Comparison of ENCODE assay signal across 1 cellular context in the genomic region with DNA sequence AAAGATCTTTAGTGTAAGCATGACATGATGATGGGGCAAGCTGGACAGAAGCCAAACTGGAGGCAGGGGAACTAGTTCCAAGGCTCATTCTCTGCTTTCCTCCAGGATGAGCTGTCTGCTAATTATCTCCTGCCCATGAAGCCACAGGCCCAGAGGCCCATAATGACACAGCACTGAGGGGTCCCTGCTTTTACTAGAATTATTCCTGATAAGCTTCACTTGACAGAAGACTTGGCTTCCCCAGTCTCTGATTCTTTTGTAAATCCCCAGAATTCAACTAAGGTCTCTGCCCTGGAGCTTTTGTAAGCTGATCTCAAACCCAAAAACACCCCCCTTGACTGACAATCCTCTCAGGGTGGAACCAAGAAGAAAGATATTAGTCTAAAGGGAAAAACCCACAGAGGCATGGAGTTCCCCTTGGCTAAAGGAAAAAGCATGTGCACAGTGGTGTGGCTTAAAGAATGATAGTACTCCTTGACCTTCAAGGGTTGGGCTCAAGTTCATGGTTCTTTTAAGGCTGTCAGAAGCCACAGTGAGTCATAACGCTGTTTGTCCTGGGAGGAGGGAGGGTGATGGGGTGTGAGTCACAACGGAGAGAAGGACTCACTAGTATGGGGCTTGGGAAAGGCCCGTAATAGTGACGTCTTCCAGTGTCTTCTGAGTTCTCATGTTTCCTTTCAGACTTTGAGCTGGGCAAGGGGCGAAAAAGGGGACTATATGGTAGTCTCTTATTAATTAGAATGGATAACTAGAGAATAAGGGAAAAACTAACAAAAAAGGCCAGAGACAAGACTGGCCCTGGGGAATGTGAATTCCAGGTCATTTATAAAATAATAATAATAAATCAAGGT.
TF ChIP-seq lines count a peak whose summit lies in the region.

No MANE protein-coding gene starts in this region.

TF ChIP-seq in GM12878, 131 proteins besides CTCF, POLR2A, EP300 and RAD21 (continued from another document):
- TF ChIP-seq, protein P1, sequence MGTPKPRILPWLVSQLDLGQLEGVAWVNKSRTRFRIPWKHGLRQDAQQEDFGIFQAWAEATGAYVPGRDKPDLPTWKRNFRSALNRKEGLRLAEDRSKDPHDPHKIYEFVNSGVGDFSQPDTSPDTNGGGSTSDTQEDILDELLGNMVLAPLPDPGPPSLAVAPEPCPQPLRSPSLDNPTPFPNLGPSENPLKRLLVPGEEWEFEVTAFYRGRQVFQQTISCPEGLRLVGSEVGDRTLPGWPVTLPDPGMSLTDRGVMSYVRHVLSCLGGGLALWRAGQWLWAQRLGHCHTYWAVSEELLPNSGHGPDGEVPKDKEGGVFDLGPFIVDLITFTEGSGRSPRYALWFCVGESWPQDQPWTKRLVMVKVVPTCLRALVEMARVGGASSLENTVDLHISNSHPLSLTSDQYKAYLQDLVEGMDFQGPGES (IDR thresholded peaks at IDR 0.05) = no peak
- TF ChIP-seq RB1 (IDR thresholded peaks at IDR 0.05; ENCODE audit: borderline replicate concordance) (no peak), HCFC1 (IDR thresholded peaks at IDR 0.05; ENCODE audit: low read length) (0 out of 2 replicates have a peak, but pooled peaks have one; percentile 27), YY1 (IDR thresholded peaks at IDR 0.05; ENCODE audit: low read depth, low read length) (peak; percentile 58), IKZF1 (conservative IDR thresholded peaks at IDR 0.05) (peak; percentile 97), HDAC2 (IDR thresholded peaks at IDR 0.05) (no peak)
- TF ChIP-seq, protein P2, sequence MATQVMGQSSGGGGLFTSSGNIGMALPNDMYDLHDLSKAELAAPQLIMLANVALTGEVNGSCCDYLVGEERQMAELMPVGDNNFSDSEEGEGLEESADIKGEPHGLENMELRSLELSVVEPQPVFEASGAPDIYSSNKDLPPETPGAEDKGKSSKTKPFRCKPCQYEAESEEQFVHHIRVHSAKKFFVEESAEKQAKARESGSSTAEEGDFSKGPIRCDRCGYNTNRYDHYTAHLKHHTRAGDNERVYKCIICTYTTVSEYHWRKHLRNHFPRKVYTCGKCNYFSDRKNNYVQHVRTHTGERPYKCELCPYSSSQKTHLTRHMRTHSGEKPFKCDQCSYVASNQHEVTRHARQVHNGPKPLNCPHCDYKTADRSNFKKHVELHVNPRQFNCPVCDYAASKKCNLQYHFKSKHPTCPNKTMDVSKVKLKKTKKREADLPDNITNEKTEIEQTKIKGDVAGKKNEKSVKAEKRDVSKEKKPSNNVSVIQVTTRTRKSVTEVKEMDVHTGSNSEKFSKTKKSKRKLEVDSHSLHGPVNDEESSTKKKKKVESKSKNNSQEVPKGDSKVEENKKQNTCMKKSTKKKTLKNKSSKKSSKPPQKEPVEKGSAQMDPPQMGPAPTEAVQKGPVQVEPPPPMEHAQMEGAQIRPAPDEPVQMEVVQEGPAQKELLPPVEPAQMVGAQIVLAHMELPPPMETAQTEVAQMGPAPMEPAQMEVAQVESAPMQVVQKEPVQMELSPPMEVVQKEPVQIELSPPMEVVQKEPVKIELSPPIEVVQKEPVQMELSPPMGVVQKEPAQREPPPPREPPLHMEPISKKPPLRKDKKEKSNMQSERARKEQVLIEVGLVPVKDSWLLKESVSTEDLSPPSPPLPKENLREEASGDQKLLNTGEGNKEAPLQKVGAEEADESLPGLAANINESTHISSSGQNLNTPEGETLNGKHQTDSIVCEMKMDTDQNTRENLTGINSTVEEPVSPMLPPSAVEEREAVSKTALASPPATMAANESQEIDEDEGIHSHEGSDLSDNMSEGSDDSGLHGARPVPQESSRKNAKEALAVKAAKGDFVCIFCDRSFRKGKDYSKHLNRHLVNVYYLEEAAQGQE (IDR thresholded peaks at IDR 0.05; ENCODE audit: low read depth, low read length) = no peak
- TF ChIP-seq, protein P3, sequence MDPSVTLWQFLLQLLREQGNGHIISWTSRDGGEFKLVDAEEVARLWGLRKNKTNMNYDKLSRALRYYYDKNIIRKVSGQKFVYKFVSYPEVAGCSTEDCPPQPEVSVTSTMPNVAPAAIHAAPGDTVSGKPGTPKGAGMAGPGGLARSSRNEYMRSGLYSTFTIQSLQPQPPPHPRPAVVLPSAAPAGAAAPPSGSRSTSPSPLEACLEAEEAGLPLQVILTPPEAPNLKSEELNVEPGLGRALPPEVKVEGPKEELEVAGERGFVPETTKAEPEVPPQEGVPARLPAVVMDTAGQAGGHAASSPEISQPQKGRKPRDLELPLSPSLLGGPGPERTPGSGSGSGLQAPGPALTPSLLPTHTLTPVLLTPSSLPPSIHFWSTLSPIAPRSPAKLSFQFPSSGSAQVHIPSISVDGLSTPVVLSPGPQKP (IDR thresholded peaks at IDR 0.05; ENCODE audit: low read depth, low read length) = no peak
- TF ChIP-seq, protein P4, sequence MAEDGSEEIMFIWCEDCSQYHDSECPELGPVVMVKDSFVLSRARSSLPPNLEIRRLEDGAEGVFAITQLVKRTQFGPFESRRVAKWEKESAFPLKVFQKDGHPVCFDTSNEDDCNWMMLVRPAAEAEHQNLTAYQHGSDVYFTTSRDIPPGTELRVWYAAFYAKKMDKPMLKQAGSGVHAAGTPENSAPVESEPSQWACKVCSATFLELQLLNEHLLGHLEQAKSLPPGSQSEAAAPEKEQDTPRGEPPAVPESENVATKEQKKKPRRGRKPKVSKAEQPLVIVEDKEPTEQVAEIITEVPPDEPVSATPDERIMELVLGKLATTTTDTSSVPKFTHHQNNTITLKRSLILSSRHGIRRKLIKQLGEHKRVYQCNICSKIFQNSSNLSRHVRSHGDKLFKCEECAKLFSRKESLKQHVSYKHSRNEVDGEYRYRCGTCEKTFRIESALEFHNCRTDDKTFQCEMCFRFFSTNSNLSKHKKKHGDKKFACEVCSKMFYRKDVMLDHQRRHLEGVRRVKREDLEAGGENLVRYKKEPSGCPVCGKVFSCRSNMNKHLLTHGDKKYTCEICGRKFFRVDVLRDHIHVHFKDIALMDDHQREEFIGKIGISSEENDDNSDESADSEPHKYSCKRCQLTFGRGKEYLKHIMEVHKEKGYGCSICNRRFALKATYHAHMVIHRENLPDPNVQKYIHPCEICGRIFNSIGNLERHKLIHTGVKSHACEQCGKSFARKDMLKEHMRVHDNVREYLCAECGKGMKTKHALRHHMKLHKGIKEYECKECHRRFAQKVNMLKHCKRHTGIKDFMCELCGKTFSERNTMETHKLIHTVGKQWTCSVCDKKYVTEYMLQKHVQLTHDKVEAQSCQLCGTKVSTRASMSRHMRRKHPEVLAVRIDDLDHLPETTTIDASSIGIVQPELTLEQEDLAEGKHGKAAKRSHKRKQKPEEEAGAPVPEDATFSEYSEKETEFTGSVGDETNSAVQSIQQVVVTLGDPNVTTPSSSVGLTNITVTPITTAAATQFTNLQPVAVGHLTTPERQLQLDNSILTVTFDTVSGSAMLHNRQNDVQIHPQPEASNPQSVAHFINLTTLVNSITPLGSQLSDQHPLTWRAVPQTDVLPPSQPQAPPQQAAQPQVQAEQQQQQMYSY (CRISPR knock-in tag; IDR thresholded peaks at IDR 0.05) = no peak
- TF ChIP-seq, protein P5, sequence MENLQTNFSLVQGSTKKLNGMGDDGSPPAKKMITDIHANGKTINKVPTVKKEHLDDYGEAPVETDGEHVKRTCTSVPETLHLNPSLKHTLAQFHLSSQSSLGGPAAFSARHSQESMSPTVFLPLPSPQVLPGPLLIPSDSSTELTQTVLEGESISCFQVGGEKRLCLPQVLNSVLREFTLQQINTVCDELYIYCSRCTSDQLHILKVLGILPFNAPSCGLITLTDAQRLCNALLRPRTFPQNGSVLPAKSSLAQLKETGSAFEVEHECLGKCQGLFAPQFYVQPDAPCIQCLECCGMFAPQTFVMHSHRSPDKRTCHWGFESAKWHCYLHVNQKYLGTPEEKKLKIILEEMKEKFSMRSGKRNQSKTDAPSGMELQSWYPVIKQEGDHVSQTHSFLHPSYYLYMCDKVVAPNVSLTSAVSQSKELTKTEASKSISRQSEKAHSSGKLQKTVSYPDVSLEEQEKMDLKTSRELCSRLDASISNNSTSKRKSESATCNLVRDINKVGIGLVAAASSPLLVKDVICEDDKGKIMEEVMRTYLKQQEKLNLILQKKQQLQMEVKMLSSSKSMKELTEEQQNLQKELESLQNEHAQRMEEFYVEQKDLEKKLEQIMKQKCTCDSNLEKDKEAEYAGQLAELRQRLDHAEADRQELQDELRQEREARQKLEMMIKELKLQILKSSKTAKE (IDR thresholded peaks at IDR 0.05; ENCODE audit: low read depth, poor library complexity, severe bottlenecking) = peak; percentile 90
TF ChIP-seq in GM12878: peak in this region for 54.
